9 cellular contexts compared by ENCODE assay signal in genomic region chr12:55072093-55072492, GRCh38. TPM values are rescaled to one million over a fixed set of nuclear protein-coding genes. Genes with fewer than 3 reads are reported as not detected.
DNase-seq lines count a peak whose midpoint lies in the region; ATAC-seq and TF ChIP-seq lines count a peak whose summit lies in the region.
"Had no signal": no experiment of that assay in that cellular context is flagged by ENCODE, and none has a peak within 500 bp of the region (broad histone marks: within the 10 kb centered on the region; RNA-seq: fewer than 3 reads in every experiment).

No MANE protein-coding gene starts in this region.

- H3K4me2 ChIP-seq in parathyroid adenoma (ENCODE audit: low read length) = no peak overlapping the region

- peak; percentile 36 for TF ChIP-seq CTCF in parathyroid adenoma (IDR thresholded peaks at IDR 0.05)

- H3K79me2 ChIP-seq in parathyroid adenoma = no peaks in the 10 kb centered on the region

- H3K4me3 ChIP-seq in parathyroid adenoma (ENCODE audit: low read depth, low read length) = no peak overlapping the region

- no peaks in the 10 kb centered on the region for H3K36me3 ChIP-seq in parathyroid adenoma (ENCODE audit: control insufficient read depth, insufficient read depth, low read length)

- no peak overlapping the region for H3K27ac ChIP-seq in parathyroid adenoma

- peak; percentile 67 for DNase-seq in GDM1 (lab: John Stamatoyannopoulos, UW)
- peak; percentile 68 to 82 for DNase-seq in NCI-H524 (lab: John Stamatoyannopoulos, UW)
- peak; percentile 88 for DNase-seq in activated CD8-positive, alpha-beta memory T cell treated with anti-CD3 and anti-CD28 coated beads for 24 hours
- no peak for DNase-seq in ureter (ENCODE audit: low spot score)
- DNase-seq in GOT3 (lab: John Stamatoyannopoulos, UW) = no peak

- H2AFZ ChIP-seq in parathyroid adenoma = no peak overlapping the region

- no peak overlapping the region for H3K9ac ChIP-seq in parathyroid adenoma

- H3K9me3 ChIP-seq in parathyroid adenoma (ENCODE audit: control insufficient read depth, low read length) = no peaks in the 10 kb centered on the region

- ATAC-seq in HG02678 (IDR thresholded peaks at IDR 0.05; ENCODE audit: unreplicated experiment) (peak; percentile 63), esophagus mucosa (peak; percentile 77)

- no peaks in the 10 kb centered on the region for H3K4me1 ChIP-seq in parathyroid adenoma

- no peaks in the 10 kb centered on the region for H3K27me3 ChIP-seq in parathyroid adenoma (ENCODE audit: control insufficient read depth, insufficient read depth, low read length)

RNA-seq across cellular contexts. Expression of gene NEUROD4, which starts 52.3 kb away (rescaled TPM):
- total RNA-seq in esophagus mucosa (not detected), ureter (not detected)
- total RNA-seq: T-helper 1 cell treated with Interleukin-12 subunit alpha and Interleukin-12 subunit beta and Interleukin-4 antibody, amounts not matched to agents 30 ng/mL and 1 ng/mL, for 36 hours had no signal

RNA-seq across cellular contexts. Expression of gene OR9K2, which starts 54.1 kb away (rescaled TPM):
- total RNA-seq in esophagus mucosa (not detected), ureter (not detected)
- total RNA-seq: T-helper 1 cell treated with Interleukin-12 subunit alpha and Interleukin-12 subunit beta and Interleukin-4 antibody, amounts not matched to agents 30 ng/mL and 1 ng/mL, for 36 hours had no signal

Comparison
In these comparisons a context has a peak if more than half of its experiments do, and no peak if none do; other contexts are left out.
1. DNase-seq: peak in GDM1 (single experiment), NCI-H524 (2 of 2) and activated CD8-positive, alpha-beta memory T cell treated with anti-CD3 and anti-CD28 coated beads for 24 hours (single experiment); none in ureter (single experiment) and GOT3 (single experiment).